In genomic region chr2:200324362-200324761, GRCh38 we compare ENCODE assay signal across 27 cellular contexts.
"Had no signal": no experiment of that assay in that cellular context is flagged by ENCODE, and none has a peak within 500 bp of the region (broad histone marks: within the 10 kb centered on the region; RNA-seq: fewer than 3 reads in every experiment).

No MANE protein-coding gene starts in this region.

- ATAC-seq: activated CD8-positive, alpha-beta memory T cell treated with anti-CD3 and anti-CD28 coated beads, Interleukin-2, amount 10 ng/mL, durations not matched to agents 7 days and 5 days; SK-N-SH treated with all-trans-retinoic acid at 6 μM for 48 hours had no signal

- DNase-seq: activated CD4-positive, alpha-beta T cell treated with anti-CD3 and anti-CD28 coated beads for 1 hour; activated CD4-positive, alpha-beta T cell treated with anti-CD3 and anti-CD28 coated beads, Interleukin-2, amount 10 ng/mL, durations not matched to agents 24 days and 14 days; activated CD4-positive, alpha-beta T cell treated with anti-CD3 and anti-CD28 coated beads, Interleukin-2, amount 50 U/mL, for 48 hours; activated CD8-positive, alpha-beta memory T cell treated with anti-CD3 and anti-CD28 coated beads, Interleukin-2, amount 10 ng/mL, durations not matched to agents 7 days and 5 days; activated effector memory CD4-positive, alpha-beta T cell treated with Interleukin-2 at 50 U/mL for 16 hours; activated naive CD4-positive, alpha-beta T cell; activated T-cell treated with anti-CD3 and anti-CD28 coated beads, Interleukin-2, amount 50 U/mL, for 24 hours; aorta; KG1; NCI-H1048; NCI-H1417; NCI-H1930; NCI-H2171; NCI-H2227 treated with DMSO at 0.1 percent for 48 hours; NCI-H526; NK-92 treated with Interleukin-12 subunit alpha and Interleukin-12 subunit beta, amount 100 ng/mL, for 24 hours; OCI-M1; Peyer's patch; SHP77; SW 1271 had no signal

- H3K9me3 ChIP-seq: breast epithelium, Peyer's patch, SJSA1 had no signal

- H3K27ac Mint-ChIP-seq: activated CD4-positive, alpha-beta T cell treated with anti-CD3 and anti-CD28 coated beads, Interleukin-2, amount 10 ng/mL, durations not matched to agents 24 days and 14 days; activated CD8-positive, alpha-beta memory T cell treated with anti-CD3 and anti-CD28 coated beads, Interleukin-2, amount 10 ng/mL, durations not matched to agents 7 days and 5 days; activated naive CD4-positive, alpha-beta T cell treated with anti-CD3 and anti-CD28 coated beads, Interleukin-2, amount 50 U/mL, for 24 hours; activated T-cell treated with anti-CD3 and anti-CD28 coated beads, Interleukin-2, amount 50 U/mL, for 24 hours; activated T-helper 1 cell treated with anti-CD3 and anti-CD28 coated beads, Interleukin-12 subunit alpha, Interleukin-12 subunit beta, Interleukin-2, Interleukin-4 antibody, amounts not matched to agents 30 ng/mL and 10 ng/mL and 1 ng/mL, durations not matched to agents 14 hours and 24 hours and 36 hours; T-helper 2 cell treated with Interferon-gamma antibody and Interleukin-4, amounts not matched to agents 5 μg/mL and 100 μg/mL, for 36 hours had no signal

- H3K27me3 ChIP-seq: breast epithelium, Peyer's patch, SJSA1 had no signal

- H3K4me1 Mint-ChIP-seq: activated naive CD4-positive, alpha-beta T cell treated with anti-CD3 and anti-CD28 coated beads, Interleukin-2, amount 50 U/mL, for 24 hours had no signal

- H3K27ac ChIP-seq: breast epithelium, Peyer's patch, RWPE1, SJSA1 had no signal

- H3K4me3 ChIP-seq: breast epithelium, Peyer's patch, SJSA1 had no signal

- H3K36me3 Mint-ChIP-seq: activated naive CD4-positive, alpha-beta T cell treated with anti-CD3 and anti-CD28 coated beads, Interleukin-2, amount 50 U/mL, for 24 hours had no signal

- H3K36me3 ChIP-seq: breast epithelium, Peyer's patch had no signal

- H3K9me3 Mint-ChIP-seq: activated CD4-positive, alpha-beta T cell treated with anti-CD3 and anti-CD28 coated beads, Interleukin-2, amount 10 ng/mL, durations not matched to agents 24 days and 14 days; activated naive CD4-positive, alpha-beta T cell treated with anti-CD3 and anti-CD28 coated beads, Interleukin-2, amount 50 U/mL, for 24 hours; activated T-cell treated with anti-CD3 and anti-CD28 coated beads, Interleukin-2, amount 50 U/mL, for 24 hours; activated T-helper 1 cell treated with anti-CD3 and anti-CD28 coated beads, Interleukin-12 subunit alpha, Interleukin-12 subunit beta, Interleukin-2, Interleukin-4 antibody, amounts not matched to agents 30 ng/mL and 10 ng/mL and 1 ng/mL, durations not matched to agents 14 hours and 24 hours and 36 hours; T-helper 2 cell treated with Interferon-gamma antibody and Interleukin-4, amounts not matched to agents 5 μg/mL and 100 μg/mL, for 36 hours had no signal

- H3K27me3 Mint-ChIP-seq: activated CD4-positive, alpha-beta T cell treated with anti-CD3 and anti-CD28 coated beads, Interleukin-2, amount 10 ng/mL, durations not matched to agents 24 days and 14 days; activated CD8-positive, alpha-beta memory T cell treated with anti-CD3 and anti-CD28 coated beads, Interleukin-2, amount 10 ng/mL, durations not matched to agents 7 days and 5 days; activated naive CD4-positive, alpha-beta T cell treated with anti-CD3 and anti-CD28 coated beads, Interleukin-2, amount 50 U/mL, for 24 hours had no signal

- H3K4me1 ChIP-seq: breast epithelium, Peyer's patch had no signal

- H3K4me3 Mint-ChIP-seq: activated CD4-positive, alpha-beta T cell treated with anti-CD3 and anti-CD28 coated beads, Interleukin-2, amount 10 ng/mL, durations not matched to agents 24 days and 14 days; activated CD8-positive, alpha-beta memory T cell treated with anti-CD3 and anti-CD28 coated beads, Interleukin-2, amount 10 ng/mL, durations not matched to agents 7 days and 5 days; activated naive CD4-positive, alpha-beta T cell treated with anti-CD3 and anti-CD28 coated beads, Interleukin-2, amount 50 U/mL, for 24 hours; activated T-cell treated with anti-CD3 and anti-CD28 coated beads, Interleukin-2, amount 50 U/mL, for 24 hours; activated T-helper 1 cell treated with anti-CD3 and anti-CD28 coated beads, Interleukin-12 subunit alpha, Interleukin-12 subunit beta, Interleukin-2, Interleukin-4 antibody, amounts not matched to agents 30 ng/mL and 10 ng/mL and 1 ng/mL, durations not matched to agents 14 hours and 24 hours and 36 hours; T-helper 2 cell treated with Interferon-gamma antibody and Interleukin-4, amounts not matched to agents 5 μg/mL and 100 μg/mL, for 36 hours had no signal
